ENCODE assay signal across 22 cellular contexts in the genomic region with DNA sequence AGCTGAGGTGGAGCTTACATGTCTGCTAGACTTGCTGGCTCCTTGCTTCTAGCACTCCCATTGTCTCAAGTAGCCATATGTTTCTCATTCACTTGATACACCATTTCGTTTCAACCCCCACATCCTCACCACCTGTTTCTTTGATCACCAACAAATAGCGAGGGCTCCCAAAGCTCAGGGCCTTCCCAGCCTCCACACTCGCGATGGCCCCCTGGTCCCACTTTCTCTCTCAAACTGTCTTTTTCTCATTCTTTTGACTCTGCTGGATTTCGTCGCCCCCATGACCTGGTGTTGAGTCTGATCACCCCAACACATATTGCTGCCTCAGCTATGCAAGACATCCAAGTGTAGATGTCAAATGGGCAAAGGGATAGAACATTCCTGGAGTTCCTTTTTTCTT. TPM values are rescaled to one million over a fixed set of nuclear protein-coding genes. Genes with fewer than 3 reads are reported as not detected.
DNase-seq lines count a peak whose midpoint lies in the region; ATAC-seq, FAIRE-seq and TF ChIP-seq lines count a peak whose summit lies in the region.
"Had no signal": no experiment of that assay in that cellular context is flagged by ENCODE, and none has a peak within 500 bp of the region (broad histone marks: within the 10 kb centered on the region; RNA-seq: fewer than 3 reads in every experiment).

No MANE protein-coding gene starts in this region.

- FAIRE-seq in K562 (lab: Jason Lieb, UNC) = no peak
- FAIRE-seq: A204.1, GM12892, GM18507, HepG2 had no signal

- H3K36me3 Mint-ChIP-seq in stimulated activated naive B cell treated with anti-CD40 and anti-IgM and Interleukin-4, amounts not matched to agents 10 μg/mL and 1 μg/mL and 100 μg/mL, for 72 hours = peaks cover 11 to 19% of the 10 kb centered on the region in 2 donors
- H3K36me3 Mint-ChIP-seq in activated T-helper 17 cell treated with anti-CD3 and anti-CD28 coated beads, Interleukin-2, amount 50 U/mL, for 72 hours (ENCODE audit: low read depth) = no peaks in the 10 kb centered on the region
- H3K36me3 Mint-ChIP-seq: CD4-positive, CD25-positive, alpha-beta regulatory T cell; IgD-negative memory B cell had no signal

- H3K27ac ChIP-seq in HCT116 (ENCODE audit: low read depth, low read length) (no peak overlapping the region), K562 (ENCODE audit: extremely low read depth, low read depth, low read length) (no peak overlapping the region)

- H3K4me2 ChIP-seq in HCT116 (ENCODE audit: low read length) (no peak overlapping the region), K562 (ENCODE audit: insufficient read depth, low read length) (no peak overlapping the region)
- H3K4me2 ChIP-seq: GM23338 had no signal

- TF ChIP-seq POLR2A in HCT116 (IDR thresholded peaks at IDR 0.05; ENCODE audit: borderline replicate concordance, extremely low read depth, insufficient read depth, insufficient read length) (no peak), K562 (conservative IDR thresholded peaks at IDR 0.05) (no peak)

- peak overlapping the region; percentile 42 for H3K27ac Mint-ChIP-seq in stimulated activated naive B cell treated with anti-CD40 and anti-IgM and Interleukin-4, amounts not matched to agents 10 μg/mL and 1 μg/mL and 100 μg/mL, for 72 hours
- no peak overlapping the region for H3K27ac Mint-ChIP-seq in activated T-helper 17 cell treated with anti-CD3 and anti-CD28 coated beads, Interleukin-2, amount 50 U/mL, for 72 hours
- H3K27ac Mint-ChIP-seq: CD4-positive, CD25-positive, alpha-beta regulatory T cell; GM23338; IgD-negative memory B cell had no signal

- intact Hi-C loops in HCT116 (cut with micrococcal nuclease) = no loop called here
- intact Hi-C loops in K562 (cut with micrococcal nuclease) = no loop called here

- H3K27me3 ChIP-seq in HCT116 (ENCODE audit: insufficient read depth, low read length) (no peaks in the 10 kb centered on the region), K562 (ENCODE audit: control insufficient read depth in 2 of 2, insufficient read depth in 2 of 2, low read length in 2 of 2) (peaks cover 0 to 9% of the 10 kb centered on the region in 2 experiments; a peak in 1 of 5 replicates)
- H3K27me3 ChIP-seq: BE2C had no signal

- DNase-seq in HCT116 (ENCODE audit: low read depth, low spot score) (no peak), K562 (ENCODE audit: extremely low read depth in 1 of 4, low spot score in 3 of 4) (no peak), NCI-H128 (lab: John Stamatoyannopoulos, UW; ENCODE audit: unreplicated experiment) (no peak)
- DNase-seq in stimulated activated naive B cell treated with anti-CD40 and anti-IgM and Interleukin-4, amounts not matched to agents 10 μg/mL and 1 μg/mL and 100 μg/mL, for 72 hours = no peak
- DNase-seq: ACHN; BE2C; C1 segment of cervical spinal cord; CD4-positive, CD25-positive, alpha-beta regulatory T cell; CD8-positive, alpha-beta memory T cell; COR-L47; DMS153; DMS79; GDM1; H7 had no signal

- POLR2A ChIA-PET in HCT116 (lab: Charles Lee) = no interaction called here
- POLR2A ChIA-PET in K562 (lab: Yijun Ruan, JAX) = interaction anchor here (1.6 kb wide), 1 partner anchor 22 kb away, joined by 6 read pairs; no protein-coding TSS in a partner anchor

- no peaks in the 10 kb centered on the region for H3K27me3 Mint-ChIP-seq in stimulated activated naive B cell treated with anti-CD40 and anti-IgM and Interleukin-4, amounts not matched to agents 10 μg/mL and 1 μg/mL and 100 μg/mL, for 72 hours
- H3K27me3 Mint-ChIP-seq in activated T-helper 17 cell treated with anti-CD3 and anti-CD28 coated beads, Interleukin-2, amount 50 U/mL, for 72 hours = peaks cover 3% of the 10 kb centered on the region

- no peak for TF ChIP-seq CTCF in HCT116 (IDR thresholded peaks at IDR 0.05 in 2 of 3, conservative IDR thresholded peaks at IDR 0.05 in 1 of 3; ENCODE audit: borderline replicate concordance in 1 of 3, insufficient read depth in 1 of 3, low read depth in 2 of 3, low read length in 2 of 3)
- TF ChIP-seq CTCF in K562 (IDR thresholded peaks at IDR 0.05 in 2 of 3, conservative IDR thresholded peaks at IDR 0.05 in 1 of 3; ENCODE audit: insufficient read depth in 2 of 3, low read depth in 1 of 3, low read length in 3 of 3) = no peak

- CTCF ChIA-PET in HCT116 (lab: Charles Lee) (no interaction called here), K562 (lab: Yijun Ruan, JAX; ENCODE audit: low intra/inter-chr PET ratio) (no interaction called here)

- RAD21 ChIA-PET in HCT116 (lab: Charles Lee; ENCODE audit: low non-redundant PET in 1 of 2, low total read pairs in 2 of 2, uncharacterized antibody in 2 of 2, unreplicated experiment in 2 of 2) = no interaction called here

- H3K9me3 ChIP-seq in HCT116 (ENCODE audit: control insufficient read depth in 1 of 2, insufficient read depth in 1 of 2, low read depth in 1 of 2, low read length in 2 of 2) (peaks cover 8 to 17% of the 10 kb centered on the region in 2 experiments; a peak in 2 of 4 replicates), K562 (replicated peaks; ENCODE audit: control insufficient read depth, insufficient read depth, low read depth, low read length) (no peaks in the 10 kb centered on the region; the same call in 1 of the 2 replicates)
- H3K9me3 ChIP-seq: BE2C had no signal

- no peak overlapping the region for H3K4me3 Mint-ChIP-seq in stimulated activated naive B cell treated with anti-CD40 and anti-IgM and Interleukin-4, amounts not matched to agents 10 μg/mL and 1 μg/mL and 100 μg/mL, for 72 hours
- no peak overlapping the region for H3K4me3 Mint-ChIP-seq in activated T-helper 17 cell treated with anti-CD3 and anti-CD28 coated beads, Interleukin-2, amount 50 U/mL, for 72 hours
- H3K4me3 Mint-ChIP-seq: CD4-positive, CD25-positive, alpha-beta regulatory T cell; GM23338; IgD-negative memory B cell had no signal

- no TSS peak for BruUV-seq in HCT116 (replicated peaks; lab: Mats Ljungman, UMichigan)
- BruUV-seq in K562 (replicated peaks; lab: Mats Ljungman, UMichigan) = no TSS peak

- no peak for ATAC-seq in HCT116
- ATAC-seq in K562 = no peak
- no peak for ATAC-seq in stimulated activated naive B cell treated with anti-CD40 and anti-IgM and Interleukin-4, amounts not matched to agents 10 μg/mL and 1 μg/mL and 100 μg/mL, for 72 hours (replicated peaks)
- no peak for ATAC-seq in activated T-helper 17 cell treated with anti-CD3 and anti-CD28 coated beads, Interleukin-2, amount 50 U/mL, for 72 hours (replicated peaks)
- ATAC-seq: GM23338, HepG2 had no signal

- peaks cover 12 to 15% of the 10 kb centered on the region in 2 donors for H3K9me3 Mint-ChIP-seq in stimulated activated naive B cell treated with anti-CD40 and anti-IgM and Interleukin-4, amounts not matched to agents 10 μg/mL and 1 μg/mL and 100 μg/mL, for 72 hours
- H3K9me3 Mint-ChIP-seq in activated T-helper 17 cell treated with anti-CD3 and anti-CD28 coated beads, Interleukin-2, amount 50 U/mL, for 72 hours = peaks cover 9% of the 10 kb centered on the region

- TF ChIP-seq EP300 in Ishikawa (IDR thresholded peaks at IDR 0.05; ENCODE audit: borderline replicate concordance) (no peak), K562 (IDR thresholded peaks at IDR 0.05; ENCODE audit: low read length) (no peak)

- TF ChIP-seq RAD21 in HCT116 (IDR thresholded peaks at IDR 0.05; ENCODE audit: low read depth) (no peak), Ishikawa (IDR thresholded peaks at IDR 0.05; ENCODE audit: low read depth) (no peak), K562 (CRISPR knock-in tag; conservative IDR thresholded peaks at IDR 0.05 in 1 of 2, IDR thresholded peaks at IDR 0.05 in 1 of 2) (no peak)

- H3K4me1 Mint-ChIP-seq in stimulated activated naive B cell treated with anti-CD40 and anti-IgM and Interleukin-4, amounts not matched to agents 10 μg/mL and 1 μg/mL and 100 μg/mL, for 72 hours = peaks cover 20 to 33% of the 10 kb centered on the region in 2 donors
- H3K4me1 Mint-ChIP-seq in activated T-helper 17 cell treated with anti-CD3 and anti-CD28 coated beads, Interleukin-2, amount 50 U/mL, for 72 hours = peaks cover 18% of the 10 kb centered on the region

- in situ Hi-C loops in K562 (cut with MboI) = no loop called here

- H3K36me3 ChIP-seq in HCT116 (ENCODE audit: control insufficient read depth in 1 of 2, insufficient read depth in 2 of 2, low read length in 2 of 2) = no peaks in the 10 kb centered on the region
- H3K36me3 ChIP-seq in K562 (ENCODE audit: control insufficient read depth, insufficient read depth, low read length) = no peaks in the 10 kb centered on the region
- H3K36me3 ChIP-seq: BE2C had no signal

- H3K4me1 ChIP-seq in HCT116 (ENCODE audit: control insufficient read depth in 1 of 2, insufficient read depth in 2 of 2, low read length in 2 of 2) (peaks cover 0 to 20% of the 10 kb centered on the region in 2 experiments; a peak in 2 of 4 replicates), K562 (replicated peaks in 1 of 2; ENCODE audit: control insufficient read depth in 2 of 2, insufficient read depth in 2 of 2, low read length in 2 of 2) (no peaks in the 10 kb centered on the region)
- H3K4me1 ChIP-seq: BE2C had no signal

- no peaks in the 10 kb centered on the region for H3K9me2 ChIP-seq in HCT116 (ENCODE audit: insufficient read depth)

- H2AFZ ChIP-seq in HCT116 (ENCODE audit: low read depth, low read length, poor library complexity, severe bottlenecking) (no peak overlapping the region), K562 (ENCODE audit: low read depth, low read length) (no peak overlapping the region)
- H2AFZ ChIP-seq: GM23338 had no signal

- no peaks in the 10 kb centered on the region for H3K9me1 ChIP-seq in K562 (ENCODE audit: control insufficient read depth, insufficient read depth, low read length)

- no peak overlapping the region for H3K4me3 ChIP-seq in HCT116 (replicated peaks in 1 of 2; ENCODE audit: low read depth in 1 of 2, low read length in 2 of 2)
- H3K4me3 ChIP-seq in K562 = no peak overlapping the region
- H3K4me3 ChIP-seq: GM23338 had no signal

- H4K20me1 ChIP-seq in HCT116 (ENCODE audit: insufficient read depth) (no peaks in the 10 kb centered on the region), K562 (replicated peaks; ENCODE audit: control insufficient read depth, insufficient read depth, low read length) (no peaks in the 10 kb centered on the region)

- WGBS in K562 (ENCODE audit: insufficient coverage, low coverage, missing lambda C conversion rate) = 0% methylated on average over 4 of the region's 6 CpGs

- H3K79me2 ChIP-seq in HCT116 (ENCODE audit: insufficient read depth, low read length) (no peaks in the 10 kb centered on the region), K562 (ENCODE audit: control insufficient read depth, insufficient read depth, low read length) (no peaks in the 10 kb centered on the region)

- no peak overlapping the region for H3K9ac ChIP-seq in HCT116 (ENCODE audit: low read length)
- H3K9ac ChIP-seq in K562 (ENCODE audit: insufficient read depth in 1 of 2, low read depth in 2 of 2, low read length in 2 of 2) = no peak overlapping the region

RNA-seq across cellular contexts. Expression of a gene that starts 26.0 kb away (rescaled TPM):
- total RNA-seq in HCT116 (2021; ENCODE audit: unreplicated experiment) (61.7 TPM), K562 (2014; rRNA removed) (3.6 and 6.8 TPM in 2 replicates), K562 (2014; rRNA removed; fragmentation: Illumina TruSeq; extraction: Trizol) (12.3 and 13.9 TPM in 2 replicates), K562 (2015; rRNA removed; fragmentation: Illumina TruSeq; extraction: Trizol) (11.7 and 11.9 TPM in 2 replicates), K562 (2021) (28.1 and 35.8 TPM in 2 replicates)
- 21.9 and 23.6 TPM in 2 replicates for polyA plus RNA-seq in HCT116 (2012)
- total RNA-seq in K562 (2011; cell fraction: chromatin; rRNA removed; ENCODE audit: low replicate concordance) = 9.7 and 38.1 TPM in 2 replicates
- total RNA-seq in K562 (2011; cell fraction: nucleolus; rRNA removed) = 5.0 and 6.8 TPM in 2 replicates
- 15.5 and 22.4 TPM in 2 replicates for total RNA-seq in K562 (2011; cell fraction: nucleoplasm; rRNA removed)
- polyA plus RNA-seq in K562 (2011; rRNA removed) (10.9 and 15.7 TPM in 2 replicates), K562 (2014; fragmentation: Illumina TruSeq; extraction: Trizol) (24.1 and 30.1 TPM in 2 replicates), K562 (2014; fragmentation: Nextera tagmentation; extraction: Ambion mirVana) (1 to 10 TPM; 9.2 to 9.9 TPM), K562 (2014; rRNA removed) (17.4 and 19.5 TPM in 2 replicates)
- polyA plus RNA-seq in K562 (2011; cell fraction: cytosol; rRNA removed) = 2.4 and 4.8 TPM in 2 replicates
- polyA plus RNA-seq in K562 (2011; cell fraction: nucleus; rRNA removed) = 5.4 and 8.3 TPM in 2 replicates
- polyA plus RNA-seq in K562 (2012) = 15.3 and 17.9 TPM in 2 replicates
- 11.9 and 19.0 TPM in 2 replicates for polyA minus RNA-seq in K562 (2011; rRNA and poly(A)+ RNA removed)
- 10.0 and 14.2 TPM in 2 replicates for polyA minus RNA-seq in K562 (2011; cell fraction: cytosol; rRNA and poly(A)+ RNA removed)
- 13.2 and 30.7 TPM in 2 replicates for polyA minus RNA-seq in K562 (2011; cell fraction: nucleus; rRNA and poly(A)+ RNA removed)
- 10 to 100 TPM; 35.8 to 40.1 TPM for total RNA-seq in activated T-helper 17 cell treated with anti-CD3 and anti-CD28 coated beads, Interleukin-2, amount 50 U/mL, for 72 hours
